ENCODE assay signal across 9 cellular contexts in genomic region chr17:57020208-57020607, GRCh38.
"Had no signal": no experiment of that assay in that cellular context is flagged by ENCODE, and none has a peak within 500 bp of the region (broad histone marks: within the 10 kb centered on the region; RNA-seq: fewer than 3 reads in every experiment).

No MANE protein-coding gene starts in this region.

- H3K27ac Mint-ChIP-seq: HFFc6 had no signal

- H3K36me3 ChIP-seq: HAP-1 had no signal

- DNase-seq: GOT3, H7, HFFc6, KG1 had no signal

- H3K4me3 ChIP-seq: HAP-1 had no signal

- H3K9me3 ChIP-seq: HAP-1 had no signal

- H3K9me3 Mint-ChIP-seq: HFFc6 had no signal

- H3K27ac ChIP-seq: HL-60 had no signal

- ATAC-seq: HCT116, HepG2 had no signal

- H3K36me3 Mint-ChIP-seq: IgD-negative memory B cell had no signal

- H3K4me3 Mint-ChIP-seq: HFFc6, IgD-negative memory B cell had no signal

- H3K4me1 ChIP-seq: HAP-1 had no signal
